ENCODE assay signal across 8 cellular contexts in genomic region chr19:58002384-58003152, GRCh38. TPM values are rescaled to one million over a fixed set of nuclear protein-coding genes. Genes with fewer than 3 reads are reported as not detected.
DNase-seq lines count a peak whose midpoint lies in the region; ATAC-seq and TF ChIP-seq lines count a peak whose summit lies in the region.

ZNF606 (minus strand) TSS chr19:58002820; CDS start chr19:58001319, 1,501 bp downstream.

- no peaks in the 10 kb centered on the region for H3K27me3 Mint-ChIP-seq in CD4-positive, alpha-beta T cell

- DNase-seq in CD4-positive, alpha-beta T cell, result peak; percentile 69 to 86 (median 78)
- peak; percentile 73 for DNase-seq in NT2/D1 (ENCODE audit: low read depth, low spot score)
- DNase-seq in activated T-cell treated with anti-CD3 and anti-CD28 coated beads, Interleukin-2, amount 50 U/mL, for 1 hour, result peak; percentile 87
- peak; percentile 94 for DNase-seq in erythroblast (lab: John Stamatoyannopoulos, UW)
- DNase-seq in stimulated activated CD8-positive, alpha-beta memory T cell treated with anti-CD3 and anti-CD28 coated beads, Interleukin-4, amount 100 ng/mL, for 4 hours (ENCODE audit: low read depth in 2 of 2, low spot score in 1 of 2), result peak; percentile 51 to 70

- H3K9me3 ChIP-seq in CD4-positive, alpha-beta T cell (ENCODE audit: control insufficient read depth, low read length), result peaks cover 45% of the 10 kb centered on the region
- H3K9me3 ChIP-seq in NT2/D1 (ENCODE audit: insufficient read depth, low read length) (no peaks in the 10 kb centered on the region; the same call in 1 of the 2 replicates), mucosa of stomach (ENCODE audit: control insufficient read depth, low read length) (peaks cover 15% of the 10 kb centered on the region)

- peak; percentile 71 for TF ChIP-seq POLR2A in erythroblast (IDR thresholded peaks at IDR 0.05; ENCODE audit: low read length)

- CTCF ChIA-PET in CD4-positive, alpha-beta T cell (lab: Charles Lee), result interaction anchor here (0.9 to 1.3 kb wide), 3 partner anchors 86 to 152 kb away, joined by 3 read pairs; partner anchors contain the start of gene ZSCAN18

- ATAC-seq in CD4-positive, alpha-beta T cell (ENCODE audit: poor library complexity), result peak; percentile 96
- peak; percentile 90 for ATAC-seq in GM19438 (IDR thresholded peaks at IDR 0.05; ENCODE audit: low read depth, unreplicated experiment)
- ATAC-seq in HG03571 (IDR thresholded peaks at IDR 0.05; ENCODE audit: unreplicated experiment), result peak; percentile 88

- H3K27ac ChIP-seq in CD4-positive, alpha-beta T cell (ENCODE audit: low read depth, low read length), result peak within 1 kb of the TSS; percentile 87

- peak within 1 kb of the TSS; percentile 90 for H3K4me3 ChIP-seq in NT2/D1 (ENCODE audit: insufficient read length, low read depth)
- H3K4me3 ChIP-seq in mucosa of stomach (ENCODE audit: low read length), result peak within 1 kb of the TSS; percentile 99

- peak within 1 kb of the TSS; percentile 90 for H3K4me3 Mint-ChIP-seq in CD4-positive, alpha-beta T cell

- H3K27me3 ChIP-seq in CD4-positive, alpha-beta T cell (ENCODE audit: control insufficient read depth, insufficient read depth, low read length), result no peaks in the 10 kb centered on the region
- no peaks in the 10 kb centered on the region for H3K27me3 ChIP-seq in NT2/D1 (ENCODE audit: insufficient read depth, insufficient read length)
- H3K27me3 ChIP-seq in mucosa of stomach (ENCODE audit: control insufficient read depth, insufficient read depth, low read length), result no peaks in the 10 kb centered on the region

- peak within 1 kb of the TSS; percentile 93 for H3K27ac Mint-ChIP-seq in CD4-positive, alpha-beta T cell

- H3K4me1 ChIP-seq in NT2/D1 (ENCODE audit: insufficient read depth, insufficient read length), result peaks cover 4% of the 10 kb centered on the region
- peaks cover 7% of the 10 kb centered on the region for H3K4me1 ChIP-seq in mucosa of stomach (ENCODE audit: control insufficient read depth, insufficient read depth, low read length)

- no peak for TF ChIP-seq CTCF in CD4-positive, alpha-beta T cell (IDR thresholded peaks at IDR 0.05)

- H3K36me3 ChIP-seq in NT2/D1 (ENCODE audit: insufficient read depth, insufficient read length, low read length), result peaks cover 70% of the 10 kb centered on the region
- H3K36me3 ChIP-seq in mucosa of stomach (ENCODE audit: control insufficient read depth, insufficient read depth, low read length), result peaks cover 11% of the 10 kb centered on the region

- POLR2A ChIA-PET in CD4-positive, alpha-beta T cell (lab: Charles Lee), result interaction anchor here (0.7 to 3.3 kb wide), 32 partner anchors 9 to 1464 kb away, joined by 3 to 32 read pairs (median 4); partner anchors contain the start of genes ZFP28, ZNF135, ZNF154 and ZNF274

- H3K4me1 Mint-ChIP-seq in CD4-positive, alpha-beta T cell (ENCODE audit: low read depth), result peaks cover 23% of the 10 kb centered on the region

- H3K9me3 Mint-ChIP-seq in CD4-positive, alpha-beta T cell, result peaks cover 11% of the 10 kb centered on the region

- H3K36me3 Mint-ChIP-seq in CD4-positive, alpha-beta T cell (ENCODE audit: low read depth), result peaks cover 95% of the 10 kb centered on the region

- intact Hi-C loops in CD4-positive, alpha-beta T cell (cut with DNase I, micrococcal nuclease), result loop anchor here (2.0 to 10.0 kb wide), 7 partner anchors 86 to 1608 kb away; partner anchors contain the start of genes ZNF329 (in 2 of the 2), ZNF417 (in 1 of the 2), ZNF582 (in 1 of the 2) and ZNF671 (in 1 of the 2)

- peak within 1 kb of the TSS; percentile 96 for H3K9ac ChIP-seq in NT2/D1 (ENCODE audit: insufficient read length, low read depth)
- H3K9ac ChIP-seq in mucosa of stomach (ENCODE audit: low read length), result peak within 1 kb of the TSS; percentile 89

RNA-seq across cellular contexts. Expression of gene ZNF606, which starts in this region (rescaled TPM):
- 10 to 100 TPM; 11.1 to 13.6 TPM for total RNA-seq in CD4-positive, alpha-beta T cell

Comparison
In these comparisons a context has a peak if more than half of its experiments do, and no peak if none do; other contexts are left out.
1. Peak in every context shown above with its lines: DNase-seq, ATAC-seq, H3K4me3 ChIP-seq and H3K27ac ChIP-seq.